In genomic region chr4:26321326-26322276, GRCh38 we compare ENCODE assay signal across 1 cellular context.
TF ChIP-seq lines count a peak whose summit lies in the region.

No MANE protein-coding gene starts in this region.

TF ChIP-seq in IMR-90, 13 proteins besides CTCF, POLR2A, EP300 and RAD21:
- TF ChIP-seq MAFK (IDR thresholded peaks at IDR 0.05; ENCODE audit: low read depth, low read length) (no peak), CHD1 (IDR thresholded peaks at IDR 0.05; ENCODE audit: low read depth, low read length) (no peak), MXI1 (IDR thresholded peaks at IDR 0.05; ENCODE audit: borderline replicate concordance, low read depth, low read length) (no peak), USF2 (IDR thresholded peaks at IDR 0.05; ENCODE audit: low read depth, low read length) (no peak), SMC3 (IDR thresholded peaks at IDR 0.05; ENCODE audit: low read depth, low read length) (no peak), RFX5 (IDR thresholded peaks at IDR 0.05; ENCODE audit: low read depth, low read length) (no peak), MAZ (IDR thresholded peaks at IDR 0.05; ENCODE audit: borderline replicate concordance, low read depth, low read length) (no peak; the same call in 1 of the 2 replicates), RCOR1 (IDR thresholded peaks at IDR 0.05; ENCODE audit: insufficient replicate concordance, low read length) (no peak), FOS (IDR thresholded peaks at IDR 0.05; ENCODE audit: low read depth, low read length) (no peak), ELK1 (IDR thresholded peaks at IDR 0.05; ENCODE audit: borderline replicate concordance, low read depth, low read length) (no peak), BHLHE40 (IDR thresholded peaks at IDR 0.05; ENCODE audit: low read depth, low read length) (no peak), CEBPB (IDR thresholded peaks at IDR 0.05; ENCODE audit: low read depth, low read length) (no peak)
TF ChIP-seq in IMR-90: peak in this region for 0.
